Comparison of ENCODE assay signal across 1 cellular context in genomic region chr2:179218848-179219594, GRCh38.
TF ChIP-seq lines count a peak whose summit lies in the region.

No MANE protein-coding gene starts in this region.

TF ChIP-seq in HepG2, 621 proteins besides CTCF, POLR2A, EP300 and RAD21 (continued from another document and continues in another):
- TF ChIP-seq ZBTB33 (CRISPR knock-in tag; IDR thresholded peaks at IDR 0.05) (no peak), HNRNPK (IDR thresholded peaks at IDR 0.05; ENCODE audit: low read depth, low read length, poor library complexity, severe bottlenecking) (no peak), ZNF678 (CRISPR knock-in tag; IDR thresholded peaks at IDR 0.05) (no peak), ZZZ3 (CRISPR knock-in tag; IDR thresholded peaks at IDR 0.05; ENCODE audit: borderline replicate concordance) (no peak), ZNF354B (CRISPR knock-in tag; IDR thresholded peaks at IDR 0.05) (no peak), TFE3 (CRISPR knock-in tag; IDR thresholded peaks at IDR 0.05) (no peak), HNRNPLL (IDR thresholded peaks at IDR 0.05; ENCODE audit: low read depth, low read length, poor library complexity, severe bottlenecking) (no peak), NFAT5 (CRISPR knock-in tag; IDR thresholded peaks at IDR 0.05) (no peak), MLX (CRISPR knock-in tag; IDR thresholded peaks at IDR 0.05) (no peak), MAFK (conservative IDR thresholded peaks at IDR 0.05 in 1 of 2, IDR thresholded peaks at IDR 0.05 in 1 of 2; ENCODE audit: low read length in 2 of 2) (no peak), ATAD3A (CRISPR knock-in tag; IDR thresholded peaks at IDR 0.05) (no peak), RORA (CRISPR knock-in tag; IDR thresholded peaks at IDR 0.05) (no peak), PATZ1 (CRISPR knock-in tag; IDR thresholded peaks at IDR 0.05) (no peak), HDAC2 (CRISPR knock-in tag; IDR thresholded peaks at IDR 0.05) (peak; percentile 37; the same call in 1 of the 2 replicates), ZNF550 (CRISPR knock-in tag; IDR thresholded peaks at IDR 0.05; ENCODE audit: borderline replicate concordance) (no peak), HDAC1 (CRISPR knock-in tag; IDR thresholded peaks at IDR 0.05) (no peak), KLF15 (CRISPR knock-in tag; IDR thresholded peaks at IDR 0.05; ENCODE audit: borderline replicate concordance) (no peak), IRF9 (CRISPR knock-in tag; IDR thresholded peaks at IDR 0.05; ENCODE audit: borderline replicate concordance) (no peak), TCF7L2 (IDR thresholded peaks at IDR 0.05; ENCODE audit: low read depth, low read length) (no peak), BCL3 (CRISPR knock-in tag; IDR thresholded peaks at IDR 0.05) (no peak), AKNA (CRISPR knock-in tag; IDR thresholded peaks at IDR 0.05; ENCODE audit: borderline replicate concordance) (no peak), GLMP (CRISPR knock-in tag; IDR thresholded peaks at IDR 0.05; ENCODE audit: borderline replicate concordance) (no peak), TBX3 (IDR thresholded peaks at IDR 0.05; ENCODE audit: borderline replicate concordance) (no peak), THAP9 (CRISPR knock-in tag; IDR thresholded peaks at IDR 0.05; ENCODE audit: borderline replicate concordance) (no peak), ESRRA (CRISPR knock-in tag; IDR thresholded peaks at IDR 0.05; ENCODE audit: low read depth) (no peak), KDM6A (CRISPR knock-in tag; IDR thresholded peaks at IDR 0.05; ENCODE audit: low read depth) (no peak), AKAP8 (CRISPR knock-in tag; IDR thresholded peaks at IDR 0.05) (no peak), TBX2 (CRISPR knock-in tag; IDR thresholded peaks at IDR 0.05; ENCODE audit: borderline replicate concordance) (no peak), PREB (CRISPR knock-in tag; IDR thresholded peaks at IDR 0.05) (no peak)
